Comparison of ENCODE assay signal across 33 cellular contexts in genomic region chr6:16904957-16905356, GRCh38.
"Had no signal": no experiment of that assay in that cellular context is flagged by ENCODE, and none has a peak within 500 bp of the region (broad histone marks: within the 10 kb centered on the region; RNA-seq: fewer than 3 reads in every experiment).

No MANE protein-coding gene starts in this region.

- H3K4me3 Mint-ChIP-seq: activated B cell treated with CpG ODN at 0.5 μM for 24 hours; activated CD4-positive, alpha-beta memory T cell treated with anti-CD3 and anti-CD28 coated beads, Interleukin-2, amount 10 ng/mL, durations not matched to agents 7 days and 5 days; activated naive CD4-positive, alpha-beta T cell treated with anti-CD3 and anti-CD28 coated beads, Interleukin-2, amount 50 U/mL, for 24 hours; activated naive CD8-positive, alpha-beta T cell treated with anti-CD3 and anti-CD28 coated beads, Interleukin-2, amount 10 ng/mL, durations not matched to agents 7 days and 5 days had no signal

- H3K9ac ChIP-seq: KMS-11 had no signal

- H3K4me1 Mint-ChIP-seq: activated B cell treated with CpG ODN at 0.5 μM for 24 hours; activated naive CD4-positive, alpha-beta T cell treated with anti-CD3 and anti-CD28 coated beads, Interleukin-2, amount 50 U/mL, for 24 hours; activated naive CD8-positive, alpha-beta T cell treated with anti-CD3 and anti-CD28 coated beads, Interleukin-2, amount 10 ng/mL, durations not matched to agents 7 days and 5 days had no signal

- H3K27ac ChIP-seq: ascending aorta, breast epithelium, KMS-11, PC-9, VCaP had no signal

- H3K27ac Mint-ChIP-seq: activated B cell treated with CpG ODN at 0.5 μM for 24 hours; activated CD4-positive, alpha-beta memory T cell treated with anti-CD3 and anti-CD28 coated beads, Interleukin-2, amount 10 ng/mL, durations not matched to agents 7 days and 5 days; activated naive CD4-positive, alpha-beta T cell treated with anti-CD3 and anti-CD28 coated beads, Interleukin-2, amount 50 U/mL, for 24 hours; activated naive CD8-positive, alpha-beta T cell treated with anti-CD3 and anti-CD28 coated beads, Interleukin-2, amount 10 ng/mL, durations not matched to agents 7 days and 5 days; activated T-helper 2 cell treated with anti-CD3 and anti-CD28 coated beads, Interferon-gamma antibody, Interleukin-2, Interleukin-4, amounts not matched to agents 10 μg/mL and 5 μg/mL and 100 μg/mL, durations not matched to agents 14 hours and 24 hours and 36 hours had no signal

- H3K9me3 ChIP-seq: ascending aorta, breast epithelium had no signal

- H3K36me3 Mint-ChIP-seq: activated naive CD4-positive, alpha-beta T cell treated with anti-CD3 and anti-CD28 coated beads, Interleukin-2, amount 50 U/mL, for 24 hours; activated naive CD8-positive, alpha-beta T cell treated with anti-CD3 and anti-CD28 coated beads, Interleukin-2, amount 10 ng/mL, durations not matched to agents 7 days and 5 days had no signal

- FAIRE-seq: RCC 7860 had no signal

- H2AFZ ChIP-seq: PC-9 had no signal

- H3K36me3 ChIP-seq: ascending aorta, breast epithelium had no signal

- H3K4me3 ChIP-seq: ascending aorta, breast epithelium, PC-9 had no signal

- H3K4me1 ChIP-seq: ascending aorta had no signal

- DNase-seq: activated B cell treated with CpG ODN at 0.5 μM for 24 hours; activated CD4-positive, alpha-beta memory T cell treated with anti-CD3 and anti-CD28 coated beads, Interleukin-2, amount 10 ng/mL, durations not matched to agents 7 days and 5 days; activated CD4-positive, alpha-beta T cell treated with anti-CD3 and anti-CD28 coated beads for 48 hours; activated CD4-positive, CD25-positive, alpha-beta regulatory T cell treated with anti-CD3 and anti-CD28 coated beads, Interleukin-2, amount 50 U/mL, for 72 hours; activated gamma-delta T cell; activated naive CD4-positive, alpha-beta T cell treated with Interleukin-2 at 50 U/mL for 16 hours; activated naive CD8-positive, alpha-beta T cell treated with anti-CD3 and anti-CD28 coated beads, Interleukin-2, amount 10 ng/mL, durations not matched to agents 7 days and 5 days; activated T-cell treated with anti-CD3 and anti-CD28 coated beads, Interleukin-2, amount 50 U/mL, for 1 hour; cerebellar nuclear complex; MM.1S; MV-4-11; NCI-H1092; NCI-H1436 treated with DMSO at 0.1 percent for 48 hours; NCI-H1694 treated with DMSO at 0.1 percent for 48 hours; NCI-H2029; NCI-H2107; NCI-H2171; NCI-H226; NCI-H526; NCI-H748 treated with DMSO at 0.1 percent for 48 hours; PC-9; Right ventricle myocardium superior; SW 1271; T-helper 1 cell; T-helper 2 cell; T-helper 9 cell had no signal

- H3K4me2 ChIP-seq: KMS-11, PC-9 had no signal

- H3K27me3 ChIP-seq: ascending aorta, breast epithelium had no signal

- H3K9me3 Mint-ChIP-seq: activated B cell treated with CpG ODN at 0.5 μM for 24 hours; activated CD4-positive, alpha-beta memory T cell treated with anti-CD3 and anti-CD28 coated beads, Interleukin-2, amount 10 ng/mL, durations not matched to agents 7 days and 5 days; activated naive CD4-positive, alpha-beta T cell treated with anti-CD3 and anti-CD28 coated beads, Interleukin-2, amount 50 U/mL, for 24 hours; activated naive CD8-positive, alpha-beta T cell treated with anti-CD3 and anti-CD28 coated beads, Interleukin-2, amount 10 ng/mL, durations not matched to agents 7 days and 5 days; activated T-helper 2 cell treated with anti-CD3 and anti-CD28 coated beads, Interferon-gamma antibody, Interleukin-2, Interleukin-4, amounts not matched to agents 10 μg/mL and 5 μg/mL and 100 μg/mL, durations not matched to agents 14 hours and 24 hours and 36 hours had no signal
